Comparison of ENCODE assay signal across 35 cellular contexts in genomic region chr21:39984613-39985012, GRCh38.
"Had no signal": no experiment of that assay in that cellular context is flagged by ENCODE, and none has a peak within 500 bp of the region (broad histone marks: within the 10 kb centered on the region; RNA-seq: fewer than 3 reads in every experiment).

No MANE protein-coding gene starts in this region.

- H3K27me3 ChIP-seq: adrenal gland, body of pancreas, brain microvascular endothelial cell, breast epithelium had no signal

- H3K27me3 Mint-ChIP-seq: activated B cell treated with CpG ODN at 0.5 μM for 24 hours; activated CD4-positive, alpha-beta memory T cell treated with anti-CD3 and anti-CD28 coated beads for 36 hours; activated CD4-positive, alpha-beta T cell treated with anti-CD3 and anti-CD28 coated beads, Interleukin-2, amount 10 ng/mL, durations not matched to agents 24 days and 14 days; activated CD8-positive, alpha-beta T cell treated with anti-CD3 and anti-CD28 coated beads for 36 hours; activated naive CD8-positive, alpha-beta T cell treated with anti-CD3 and anti-CD28 coated beads for 36 hours; activated T-helper 17 cell treated with anti-CD3 and anti-CD28 coated beads, Interleukin-2, amount 50 U/mL, for 72 hours had no signal

- H3K9me3 Mint-ChIP-seq: activated B cell treated with CpG ODN at 0.5 μM for 24 hours; activated CD4-positive, alpha-beta T cell treated with anti-CD3 and anti-CD28 coated beads, Interleukin-2, amount 10 ng/mL, durations not matched to agents 24 days and 14 days; activated CD8-positive, alpha-beta T cell treated with anti-CD3 and anti-CD28 coated beads for 36 hours; activated naive CD4-positive, alpha-beta T cell treated with anti-CD3 and anti-CD28 coated beads for 36 hours; activated naive CD4-positive, alpha-beta T cell treated with anti-CD3 and anti-CD28 coated beads, Interleukin-2, amount 50 U/mL, for 72 hours; activated naive CD8-positive, alpha-beta T cell treated with anti-CD3 and anti-CD28 coated beads for 36 hours had no signal

- H3K4me3 Mint-ChIP-seq: activated B cell treated with CpG ODN at 0.5 μM for 24 hours; activated CD4-positive, alpha-beta memory T cell treated with anti-CD3 and anti-CD28 coated beads for 36 hours; activated CD4-positive, alpha-beta T cell treated with anti-CD3 and anti-CD28 coated beads, Interleukin-2, amount 10 ng/mL, durations not matched to agents 24 days and 14 days; activated CD8-positive, alpha-beta T cell treated with anti-CD3 and anti-CD28 coated beads for 36 hours; activated naive CD4-positive, alpha-beta T cell treated with anti-CD3 and anti-CD28 coated beads for 36 hours; activated naive CD8-positive, alpha-beta T cell treated with anti-CD3 and anti-CD28 coated beads for 36 hours; activated T-cell treated with anti-CD3 and anti-CD28 coated beads, Interleukin-2, amount 50 U/mL, for 4 hours; activated T-cell treated with anti-CD3 and anti-CD28 coated beads, Interleukin-2, amount 50 U/mL, for 72 hours; activated T-helper 1 cell treated with anti-CD3 and anti-CD28 coated beads, Interleukin-12 subunit alpha, Interleukin-12 subunit beta, Interleukin-2, Interleukin-4 antibody, amounts not matched to agents 30 ng/mL and 10 ng/mL and 1 ng/mL, durations not matched to agents 14 hours and 24 hours and 36 hours; activated T-helper 17 cell treated with anti-CD3 and anti-CD28 coated beads, Interleukin-2, amount 50 U/mL, for 72 hours; T-helper 1 cell treated with Interleukin-12 subunit alpha and Interleukin-12 subunit beta and Interleukin-4 antibody, amounts not matched to agents 30 μg/mL and 1 μg/mL, for 36 hours; T-helper 2 cell treated with Interferon-gamma antibody and Interleukin-4, amounts not matched to agents 5 μg/mL and 100 μg/mL, for 36 hours had no signal

- H3K36me3 Mint-ChIP-seq: activated CD4-positive, alpha-beta memory T cell treated with anti-CD3 and anti-CD28 coated beads for 36 hours; activated naive CD4-positive, alpha-beta T cell treated with anti-CD3 and anti-CD28 coated beads, Interleukin-2, amount 50 U/mL, for 72 hours; activated naive CD8-positive, alpha-beta T cell treated with anti-CD3 and anti-CD28 coated beads for 36 hours had no signal

- H3K4me1 Mint-ChIP-seq: activated B cell treated with CpG ODN at 0.5 μM for 24 hours; activated CD4-positive, alpha-beta T cell treated with anti-CD3 and anti-CD28 coated beads, Interleukin-2, amount 10 ng/mL, durations not matched to agents 24 days and 14 days; activated naive CD8-positive, alpha-beta T cell treated with anti-CD3 and anti-CD28 coated beads for 36 hours; activated T-helper 17 cell treated with anti-CD3 and anti-CD28 coated beads, Interleukin-2, amount 50 U/mL, for 72 hours had no signal

- DNase-seq: activated B cell treated with CpG ODN at 0.5 μM for 24 hours; activated CD4-positive, alpha-beta memory T cell treated with anti-CD3 and anti-CD28 coated beads for 36 hours; activated CD4-positive, alpha-beta T cell treated with anti-CD3 and anti-CD28 coated beads for 4 hours; activated CD4-positive, alpha-beta T cell treated with anti-CD3 and anti-CD28 coated beads, Interleukin-2, amount 10 ng/mL, durations not matched to agents 24 days and 14 days; activated CD4-positive, alpha-beta T cell treated with anti-CD3 and anti-CD28 coated beads, Interleukin-2, amount 50 U/mL, for 1 hour; activated CD4-positive, alpha-beta T cell treated with anti-CD3 and anti-CD28 coated beads, Interleukin-2, amount 50 U/mL, for 4 hours; activated CD4-positive, CD25-positive, alpha-beta regulatory T cell treated with anti-CD3 and anti-CD28 coated beads, Interleukin-2, amount 50 U/mL, for 72 hours; activated CD8-positive, alpha-beta memory T cell treated with anti-CD3 and anti-CD28 coated beads, Interleukin-2, amount 50 U/mL, for 4 hours; activated CD8-positive, alpha-beta T cell treated with anti-CD3 and anti-CD28 coated beads for 36 hours; activated effector memory CD4-positive, alpha-beta T cell treated with anti-CD3 and anti-CD28 coated beads, Interleukin-2, amount 50 U/mL, for 16 hours; activated gamma-delta T cell treated with Interleukin-2 at 50 U/mL for 16 hours; activated naive CD4-positive, alpha-beta T cell; activated naive CD4-positive, alpha-beta T cell treated with anti-CD3 and anti-CD28 coated beads for 36 hours; activated naive CD4-positive, alpha-beta T cell treated with anti-CD3 and anti-CD28 coated beads, Interleukin-2, amount 50 U/mL, for 16 hours; activated naive CD8-positive, alpha-beta T cell treated with anti-CD3 and anti-CD28 coated beads for 36 hours; activated T-cell treated with anti-CD3 and anti-CD28 coated beads for 4 hours; activated T-cell treated with anti-CD3 and anti-CD28 coated beads, Interleukin-2, amount 50 U/mL, for 1 hour; activated T-cell treated with anti-CD3 and anti-CD28 coated beads, Interleukin-2, amount 50 U/mL, for 4 hours; activated T-cell treated with anti-CD3 and anti-CD28 coated beads, Interleukin-2, amount 50 U/mL, for 72 hours; adrenal gland; amniotic stem cell; aorta; body of pancreas; brain microvascular endothelial cell; central memory CD4-positive, alpha-beta T cell; T-helper 1 cell; T-helper 2 cell; T-helper 9 cell had no signal

- H3K4me3 ChIP-seq: adrenal gland, body of pancreas, breast epithelium had no signal

- H3K27ac Mint-ChIP-seq: activated B cell treated with CpG ODN at 0.5 μM for 24 hours; activated CD4-positive, alpha-beta memory T cell treated with anti-CD3 and anti-CD28 coated beads for 36 hours; activated CD4-positive, alpha-beta T cell treated with anti-CD3 and anti-CD28 coated beads, Interleukin-2, amount 10 ng/mL, durations not matched to agents 24 days and 14 days; activated CD8-positive, alpha-beta T cell treated with anti-CD3 and anti-CD28 coated beads for 36 hours; activated naive CD4-positive, alpha-beta T cell treated with anti-CD3 and anti-CD28 coated beads for 36 hours; activated naive CD4-positive, alpha-beta T cell treated with anti-CD3 and anti-CD28 coated beads, Interleukin-2, amount 50 U/mL, for 72 hours; activated naive CD8-positive, alpha-beta T cell treated with anti-CD3 and anti-CD28 coated beads for 36 hours; activated T-cell treated with anti-CD3 and anti-CD28 coated beads, Interleukin-2, amount 50 U/mL, for 72 hours; activated T-helper 1 cell treated with anti-CD3 and anti-CD28 coated beads, Interleukin-12 subunit alpha, Interleukin-12 subunit beta, Interleukin-2, Interleukin-4 antibody, amounts not matched to agents 30 ng/mL and 10 ng/mL and 1 ng/mL, durations not matched to agents 14 hours and 24 hours and 36 hours; activated T-helper 17 cell treated with anti-CD3 and anti-CD28 coated beads, Interleukin-2, amount 50 U/mL, for 72 hours; T-helper 1 cell treated with Interleukin-12 subunit alpha and Interleukin-12 subunit beta and Interleukin-4 antibody, amounts not matched to agents 30 μg/mL and 1 μg/mL, for 36 hours; T-helper 2 cell treated with Interferon-gamma antibody and Interleukin-4, amounts not matched to agents 5 μg/mL and 100 μg/mL, for 36 hours had no signal

- ATAC-seq: activated CD8-positive, alpha-beta T cell treated with anti-CD3 and anti-CD28 coated beads for 36 hours; activated naive CD4-positive, alpha-beta T cell treated with anti-CD3 and anti-CD28 coated beads, Interleukin-2, amount 50 U/mL, for 72 hours; activated T-cell treated with anti-CD3 and anti-CD28 coated beads, Interleukin-2, amount 50 U/mL, for 4 hours; activated T-cell treated with anti-CD3 and anti-CD28 coated beads, Interleukin-2, amount 50 U/mL, for 72 hours; activated T-helper 17 cell treated with anti-CD3 and anti-CD28 coated beads, Interleukin-2, amount 50 U/mL, for 72 hours; body of pancreas had no signal

- H3K36me3 ChIP-seq: adrenal gland, brain microvascular endothelial cell, breast epithelium had no signal

- H3K9me3 ChIP-seq: adrenal gland, body of pancreas, breast epithelium had no signal

- H3K4me1 ChIP-seq: adrenal gland, body of pancreas, breast epithelium had no signal

- H3K27ac ChIP-seq: adrenal gland, body of pancreas, brain microvascular endothelial cell, breast epithelium, VCaP had no signal
